In genomic region chr1:40532062-40532389, GRCh38 we compare ENCODE assay signal across 8 cellular contexts.
A peak's percentile ranks its signal among the peaks of the same experiment; 100 is the strongest.
DNase-seq lines count a peak whose midpoint lies in the region; ATAC-seq, FAIRE-seq and TF ChIP-seq lines count a peak whose summit lies in the region.

No MANE protein-coding gene starts in this region.

- H3K4me1 ChIP-seq in NT2/D1 (ENCODE audit: insufficient read depth, insufficient read length) (no peaks in the 10 kb centered on the region), parathyroid adenoma (no peaks in the 10 kb centered on the region)

- H3K9me3 ChIP-seq in NT2/D1 (ENCODE audit: insufficient read depth, low read length) (no peaks in the 10 kb centered on the region), parathyroid adenoma (ENCODE audit: control insufficient read depth, low read length) (no peaks in the 10 kb centered on the region)

- H2AFZ ChIP-seq in parathyroid adenoma = peak overlapping the region; percentile 96

- H3K4me3 ChIP-seq in GM06990 (replicated peaks; ENCODE audit: low read depth, low read length) (peak overlapping the region; percentile 76), NT2/D1 (ENCODE audit: insufficient read length, low read depth) (peak overlapping the region; percentile 90), parathyroid adenoma (ENCODE audit: low read depth, low read length) (peak overlapping the region; percentile 93)

- H3K9ac ChIP-seq in NT2/D1 (ENCODE audit: insufficient read length, low read depth) (peak overlapping the region; percentile 96), parathyroid adenoma (no peak overlapping the region)

- peak overlapping the region; percentile 83 for H3K27ac ChIP-seq in epithelial cell of prostate
- peak overlapping the region; percentile 82 for H3K27ac ChIP-seq in parathyroid adenoma

- H3K79me2 ChIP-seq in parathyroid adenoma = no peaks in the 10 kb centered on the region

- H3K27me3 ChIP-seq in GM06990 (replicated peaks; ENCODE audit: control insufficient read depth, insufficient read depth, low read length) = no peaks in the 10 kb centered on the region
- no peaks in the 10 kb centered on the region for H3K27me3 ChIP-seq in NT2/D1 (ENCODE audit: insufficient read depth, insufficient read length)
- no peaks in the 10 kb centered on the region for H3K27me3 ChIP-seq in parathyroid adenoma (ENCODE audit: control insufficient read depth, insufficient read depth, low read length)

- TF ChIP-seq CTCF in GM06990 (IDR thresholded peaks at IDR 0.05; ENCODE audit: insufficient read depth, low read length, poor library complexity, severe bottlenecking) (no peak), parathyroid adenoma (IDR thresholded peaks at IDR 0.05) (no peak)

- no peak for DNase-seq in GM06990 (ENCODE audit: extremely low read depth, insufficient read length)
- DNase-seq in NT2/D1 (ENCODE audit: low read depth, low spot score) = no peak
- no peak for DNase-seq in epithelial cell of prostate (ENCODE audit: low read depth, low spot score)
- no peak for DNase-seq in NAMALWA (ENCODE audit: low spot score)
- no peak for DNase-seq in urothelium cell line (ENCODE audit: low spot score)
- DNase-seq in central memory CD4-positive, alpha-beta T cell = no peak

- H3K4me2 ChIP-seq in parathyroid adenoma (ENCODE audit: low read length) = peak overlapping the region; percentile 98

- H3K36me3 ChIP-seq in GM06990 (ENCODE audit: control insufficient read depth, insufficient read depth, low read length) = peaks cover 1% of the 10 kb centered on the region; the same call in 1 of the 2 replicates
- peaks cover 14% of the 10 kb centered on the region for H3K36me3 ChIP-seq in NT2/D1 (ENCODE audit: insufficient read depth, insufficient read length, low read length)
- no peaks in the 10 kb centered on the region for H3K36me3 ChIP-seq in parathyroid adenoma (ENCODE audit: control insufficient read depth, insufficient read depth, low read length)

- no peak for ATAC-seq in HG03159 (IDR thresholded peaks at IDR 0.05; ENCODE audit: unreplicated experiment)

- FAIRE-seq in urothelium cell line (lab: Jason Lieb, UNC) = no peak
